ENCODE assay signal across 23 cellular contexts in genomic region chr4:38145033-38145673, GRCh38.
DNase-seq lines count a peak whose midpoint lies in the region; ATAC-seq and TF ChIP-seq lines count a peak whose summit lies in the region.
"Had no signal": no experiment of that assay in that cellular context is flagged by ENCODE, and none has a peak within 500 bp of the region (broad histone marks: within the 10 kb centered on the region; RNA-seq: fewer than 3 reads in every experiment).

No MANE protein-coding gene starts in this region.

- peak overlapping the region; percentile 83 for H3K56ac ChIP-seq in IMR-90 (ENCODE audit: extremely low read depth, insufficient read depth, low read length)

- H3K79me1 ChIP-seq in IMR-90 (ENCODE audit: low read depth in 1 of 2, low read length in 2 of 2) = peaks cover 0 to 7% of the 10 kb centered on the region in 2 experiments; a peak in 1 of 4 replicates

- H2AK5ac ChIP-seq in IMR-90 (ENCODE audit: low read depth, low read length) = peak overlapping the region; percentile 98

- peak overlapping the region; percentile 63 for H4K5ac ChIP-seq in IMR-90 (ENCODE audit: low read depth, low read length)

- H3K79me2 ChIP-seq in ACC112 (ENCODE audit: control insufficient read depth, insufficient read depth, low read length, unreplicated experiment) = no peaks in the 10 kb centered on the region
- no peaks in the 10 kb centered on the region for H3K79me2 ChIP-seq in mammary epithelial cell (ENCODE audit: insufficient read depth, low read length)

- BruUV-seq in IMR-90 (replicated peaks; lab: Mats Ljungman, UMichigan) = no TSS peak
- no TSS peak for BruUV-seq in mammary epithelial cell (replicated peaks; lab: Mats Ljungman, UMichigan)

- H3K4me2 ChIP-seq in IMR-90 (ENCODE audit: low read depth, low read length) (peak overlapping the region; percentile 23), mammary epithelial cell (ENCODE audit: insufficient read depth, low read depth, low read length) (no peak overlapping the region)

- H2AK9ac ChIP-seq in IMR-90 (replicated peaks; ENCODE audit: low read depth, low read length, poor library complexity) = peak overlapping the region; percentile 78

- H3K27ac ChIP-seq in ACC112 (ENCODE audit: low read depth, low read length) (peak overlapping the region; percentile 88), IMR-90 (ENCODE audit: insufficient read depth, low read length) (peak overlapping the region; percentile 80), body of pancreas (peak overlapping the region in 3 of 4 donors; percentile 48 to 80 (median 56)), lower lobe of right lung (no peak overlapping the region), mammary epithelial cell (ENCODE audit: insufficient read depth, low read depth, low read length) (no peak overlapping the region)
- H3K27ac ChIP-seq: ascending aorta, suprapubic skin had no signal

- H3K4me3 ChIP-seq in ACC112 (ENCODE audit: low read depth, low read length) (no peak overlapping the region; the same call in 1 of the 2 replicates), IMR-90 (ENCODE audit: insufficient read depth, low read depth, low read length) (no peak overlapping the region), body of pancreas (no peak overlapping the region), lower lobe of right lung (no peak overlapping the region), mammary epithelial cell (replicated peaks in 1 of 3; ENCODE audit: insufficient read depth in 1 of 3, low read depth in 2 of 3, low read length in 3 of 3) (no peak overlapping the region)
- H3K4me3 ChIP-seq: ascending aorta, suprapubic skin had no signal

- H3K9me1 ChIP-seq in IMR-90 (ENCODE audit: insufficient read depth, low read length) = peaks cover 39% of the 10 kb centered on the region

- H3K14ac ChIP-seq in IMR-90 (replicated peaks; ENCODE audit: low read depth, low read length) = peak overlapping the region; percentile 83

- no peak overlapping the region for H2AFZ ChIP-seq in ACC112 (ENCODE audit: low read length, unreplicated experiment)
- H2AFZ ChIP-seq in IMR-90 (replicated peaks; ENCODE audit: low read length, poor library complexity) = peak overlapping the region; percentile 55
- H2AFZ ChIP-seq in mammary epithelial cell (ENCODE audit: low read depth, low read length) = no peak overlapping the region

- POLR2A ChIA-PET in IMR-90 (lab: Charles Lee; ENCODE audit: unreplicated experiment) = no interaction called here

- no peaks in the 10 kb centered on the region for H3K36me3 ChIP-seq in ACC112 (ENCODE audit: insufficient read depth, low read length)
- no peaks in the 10 kb centered on the region for H3K36me3 ChIP-seq in IMR-90 (ENCODE audit: control insufficient read depth, insufficient read depth, low read length)
- H3K36me3 ChIP-seq in body of pancreas (replicated peaks in 1 of 2; ENCODE audit: insufficient read depth in 1 of 2, low read depth in 2 of 2) = no peaks in the 10 kb centered on the region
- H3K36me3 ChIP-seq in lower lobe of right lung = peaks cover 3% of the 10 kb centered on the region
- no peaks in the 10 kb centered on the region for H3K36me3 ChIP-seq in mammary epithelial cell (ENCODE audit: insufficient read depth, low read length)
- H3K36me3 ChIP-seq: suprapubic skin had no signal

- TF ChIP-seq CTCF in IMR-90 (conservative IDR thresholded peaks at IDR 0.05; ENCODE audit: low read depth, low read length) (no peak), body of pancreas (IDR thresholded peaks at IDR 0.05) (no peak), lower lobe of right lung (IDR thresholded peaks at IDR 0.05) (no peak), mammary epithelial cell (conservative IDR thresholded peaks at IDR 0.05 in 1 of 2, IDR thresholded peaks at IDR 0.05 in 1 of 2; ENCODE audit: extremely low read depth in 1 of 2, insufficient read depth in 1 of 2, low read depth in 1 of 2, low read length in 2 of 2) (no peak)

- H3K9ac ChIP-seq in IMR-90 (ENCODE audit: low read depth, low read length) (no peak overlapping the region), mammary epithelial cell (ENCODE audit: insufficient read depth, low read length) (no peak overlapping the region)

- H3K27me3 ChIP-seq in ACC112 (ENCODE audit: insufficient read depth, low read length) = no peaks in the 10 kb centered on the region
- H3K27me3 ChIP-seq in IMR-90 (ENCODE audit: control insufficient read depth, insufficient read depth, low read length) = no peaks in the 10 kb centered on the region
- H3K27me3 ChIP-seq in body of pancreas = no peaks in the 10 kb centered on the region
- H3K27me3 ChIP-seq in lower lobe of right lung (ENCODE audit: low read depth) = no peaks in the 10 kb centered on the region
- H3K27me3 ChIP-seq in mammary epithelial cell (ENCODE audit: insufficient read depth, low read length) = no peaks in the 10 kb centered on the region
- H3K27me3 ChIP-seq: ascending aorta, suprapubic skin had no signal

- in situ Hi-C loops in IMR-90 (cut with MboI; ENCODE audit: low sequenced_read_pairs) = no loop called here
- in situ Hi-C loops in mammary epithelial cell (cut with MboI; ENCODE audit: low sequenced_read_pairs in 2 of 2) = no loop called here

- DNase-seq in IMR-90 (no peak), body of pancreas (no peak), lower lobe of right lung (no peak), mammary epithelial cell (no peak), SW480 (ENCODE audit: low spot score) (no peak), NCI-H1436 treated with DMSO at 0.1 percent for 48 hours (lab: John Stamatoyannopoulos, UW) (no peak)
- no peak for DNase-seq in central memory CD4-positive, alpha-beta T cell
- DNase-seq: ACHN; activated B cell treated with CpG ODN at 0.5 μM for 24 hours; activated CD4-positive, alpha-beta memory T cell treated with anti-CD3 and anti-CD28 coated beads, Interleukin-2, amount 10 ng/mL, durations not matched to agents 7 days and 5 days; activated naive CD4-positive, alpha-beta T cell treated with anti-CD3 and anti-CD28 coated beads for 36 hours; activated T-cell treated with anti-CD3 and anti-CD28 coated beads, Interleukin-2, amount 50 U/mL, for 1 hour; CD4-positive, CD25-positive, alpha-beta regulatory T cell; hypothalamus; islet precursor cell; Karpas-422; NCI-H2029; NCI-H524; nucleus accumbens had no signal

- H3K23ac ChIP-seq in IMR-90 (ENCODE audit: low read depth, low read length) = peak overlapping the region; percentile 88

- peak overlapping the region; percentile 96 for H2BK5ac ChIP-seq in IMR-90 (ENCODE audit: low read depth, low read length, poor library complexity, severe bottlenecking)

- peak overlapping the region; percentile 99 for H2BK20ac ChIP-seq in IMR-90 (ENCODE audit: low read depth, low read length)

- no peaks in the 10 kb centered on the region for H4K20me1 ChIP-seq in IMR-90 (ENCODE audit: insufficient read depth, low read length)
- H4K20me1 ChIP-seq in mammary epithelial cell (ENCODE audit: insufficient read depth, low read length) = no peaks in the 10 kb centered on the region

- peaks cover 36% of the 10 kb centered on the region for H3K4me1 ChIP-seq in ACC112 (ENCODE audit: control insufficient read depth, insufficient read depth, low read length, unreplicated experiment)
- H3K4me1 ChIP-seq in IMR-90 (ENCODE audit: control insufficient read depth, insufficient read depth, low read length) = peaks cover 33% of the 10 kb centered on the region
- peaks cover 31% of the 10 kb centered on the region for H3K4me1 ChIP-seq in body of pancreas
- peaks cover 7% of the 10 kb centered on the region for H3K4me1 ChIP-seq in lower lobe of right lung
- H3K4me1 ChIP-seq in mammary epithelial cell (ENCODE audit: insufficient read depth, low read length) = peaks cover under 1% of the 10 kb centered on the region

- peak overlapping the region; percentile 81; the same call in 2 of the 3 replicates for H2BK15ac ChIP-seq in IMR-90 (ENCODE audit: low read depth, low read length)

- H2BK120ac ChIP-seq in IMR-90 (ENCODE audit: low read depth, low read length) = peak overlapping the region; percentile 99

- H4K91ac ChIP-seq in IMR-90 (ENCODE audit: insufficient read depth, low read depth, low read length) = peak overlapping the region; percentile 98

- TF ChIP-seq POLR2A in IMR-90 (IDR thresholded peaks at IDR 0.05; ENCODE audit: low read depth, low read length) (no peak), body of pancreas (IDR thresholded peaks at IDR 0.05) (no peak)

- H4K8ac ChIP-seq in IMR-90 (ENCODE audit: low read depth in 2 of 2, low read length in 2 of 2) = peak overlapping the region; percentile 78 to 86

- dilution Hi-C loops in IMR-90 (cut with HindIII; ENCODE audit: low sequenced_read_pairs, unreplicated experiment) (no loop called here), mammary epithelial cell (cut with HindIII; ENCODE audit: low sequenced_read_pairs) (no loop called here)

- peak overlapping the region; percentile 95 for H3K18ac ChIP-seq in IMR-90 (ENCODE audit: low read depth, low read length)

- CTCF ChIA-PET in IMR-90 (lab: Yijun Ruan, JAX) = interaction anchor here (1.4 kb wide), 1 partner anchor 15 kb away, joined by 4 read pairs; no protein-coding TSS in a partner anchor
- CTCF ChIA-PET in mammary epithelial cell (lab: Charles Lee; ENCODE audit: low non-redundant PET) = no interaction called here

- H3K4ac ChIP-seq in IMR-90 (ENCODE audit: low read depth, low read length) = peak overlapping the region; percentile 97

- intact Hi-C loops in IMR-90 (cut with micrococcal nuclease) (loop anchor here (2.0 kb wide), 1 partner anchor 16 kb away; no protein-coding TSS in a partner anchor), body of pancreas (cut with DNase I) (no loop called here), lower lobe of right lung (cut with DNase I) (no loop called here), mammary epithelial cell (cut with micrococcal nuclease) (no loop called here)

- no peaks in the 10 kb centered on the region for H3K9me3 ChIP-seq in IMR-90 (ENCODE audit: control insufficient read depth, insufficient read depth, low read length)
- no peaks in the 10 kb centered on the region for H3K9me3 ChIP-seq in body of pancreas
- H3K9me3 ChIP-seq in lower lobe of right lung = no peaks in the 10 kb centered on the region
- H3K9me3 ChIP-seq in mammary epithelial cell (replicated peaks; ENCODE audit: insufficient read depth, low read length) = no peaks in the 10 kb centered on the region
- H3K9me3 ChIP-seq: ascending aorta, suprapubic skin had no signal

- no peak for TF ChIP-seq RAD21 in IMR-90 (IDR thresholded peaks at IDR 0.05; ENCODE audit: low read length)

- 50% methylated on average over 1 of the region's 4 CpGs; no CpG with 5 or more reads in 1 of the 2 experiments for WGBS in IMR-90 (ENCODE audit: extremely low coverage in 2 of 2, insufficient read length in 1 of 2), 2 experiments
- 68 to 81% methylated on average over 4 of the region's 4 CpGs for WGBS in body of pancreas, 2 donors
- WGBS in mammary epithelial cell (ENCODE audit: low coverage, missing lambda C conversion rate) = 94% methylated on average over 4 of the region's 4 CpGs

- ATAC-seq in IMR-90 (ENCODE audit: low read depth) = no peak; the same call in none of the 2 replicates
- ATAC-seq in body of pancreas = no peak
- peak; percentile 65 to 68 for ATAC-seq in lower lobe of right lung
- ATAC-seq: SK-N-SH treated with all-trans-retinoic acid at 6 μM for 48 hours had no signal

TF ChIP-seq in IMR-90, 13 proteins besides CTCF, POLR2A, EP300 and RAD21 (continues in another document):
- TF ChIP-seq RCOR1 (IDR thresholded peaks at IDR 0.05; ENCODE audit: insufficient replicate concordance, low read length) (no peak), CEBPB (IDR thresholded peaks at IDR 0.05; ENCODE audit: low read depth, low read length) (peak; percentile 78)

Comparison
In these comparisons a context has a peak if more than half of its experiments do, and no peak if none do; other contexts are left out.
1. H3K27ac ChIP-seq: peak in ACC112 (single experiment), IMR-90 (single experiment) and body of pancreas (3 of 4); none in lower lobe of right lung (single experiment) and mammary epithelial cell (single experiment).
2. ATAC-seq: peak in lower lobe of right lung (2 of 2); none in IMR-90 (single experiment) and body of pancreas (single experiment).